In the genomic region with DNA sequence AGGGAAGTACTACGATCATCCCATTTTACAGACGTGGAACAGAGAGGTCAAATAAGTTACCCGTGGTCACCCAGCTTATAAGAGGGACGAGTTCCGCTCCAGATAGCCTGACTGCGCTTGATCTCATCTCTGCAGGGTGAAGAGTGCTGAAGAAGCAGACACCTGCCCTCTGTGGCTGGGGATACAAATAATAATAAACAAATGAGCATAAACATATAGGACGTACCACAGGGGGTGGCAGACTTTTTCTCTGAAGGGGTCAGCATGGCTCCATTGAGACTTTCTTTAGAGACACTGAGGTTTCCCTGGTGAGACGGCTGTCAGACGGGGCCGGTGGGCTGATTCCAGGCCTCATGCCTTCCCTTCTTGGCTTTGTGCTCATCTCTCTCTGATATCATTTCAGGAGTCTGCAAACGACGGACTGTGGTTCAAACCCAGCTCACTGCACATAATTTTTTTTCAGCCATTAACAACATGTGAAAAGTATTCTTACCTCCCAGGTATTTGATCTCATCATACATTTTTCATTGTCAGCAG, we compare ENCODE assay signal across 23 cellular contexts. TPM values are rescaled to one million over a fixed set of nuclear protein-coding genes. Genes with fewer than 3 reads are reported as not detected.
"Had no signal": no experiment of that assay in that cellular context is flagged by ENCODE, and none has a peak within 500 bp of the region (broad histone marks: within the 10 kb centered on the region; RNA-seq: fewer than 3 reads in every experiment).

No MANE protein-coding gene starts in this region.

- H3K36me3 Mint-ChIP-seq: activated naive CD4-positive, alpha-beta T cell treated with anti-CD3 and anti-CD28 coated beads, Interleukin-2, amount 50 U/mL, for 72 hours; activated naive CD8-positive, alpha-beta T cell treated with anti-CD3 and anti-CD28 coated beads, Interleukin-2, amount 10 ng/mL, durations not matched to agents 7 days and 5 days; brain had no signal

- H3K9me3 Mint-ChIP-seq: activated B cell treated with CpG ODN at 0.5 μM for 24 hours; activated naive CD4-positive, alpha-beta T cell treated with anti-CD3 and anti-CD28 coated beads, Interleukin-2, amount 50 U/mL, for 72 hours; activated naive CD8-positive, alpha-beta T cell treated with anti-CD3 and anti-CD28 coated beads, Interleukin-2, amount 10 ng/mL, durations not matched to agents 7 days and 5 days; activated T-cell treated with anti-CD3 and anti-CD28 coated beads, Interleukin-2, amount 50 U/mL, for 4 hours; activated T-helper 17 cell treated with anti-CD3 and anti-CD28 coated beads, Interleukin-2, amount 50 U/mL, for 72 hours; brain had no signal

- H3K27ac Mint-ChIP-seq: activated B cell treated with CpG ODN at 0.5 μM for 24 hours; activated naive CD4-positive, alpha-beta T cell treated with anti-CD3 and anti-CD28 coated beads, Interleukin-2, amount 50 U/mL, for 72 hours; activated naive CD8-positive, alpha-beta T cell treated with anti-CD3 and anti-CD28 coated beads, Interleukin-2, amount 10 ng/mL, durations not matched to agents 7 days and 5 days; activated T-helper 17 cell treated with anti-CD3 and anti-CD28 coated beads, Interleukin-2, amount 50 U/mL, for 72 hours; brain had no signal

- DNase-seq: activated B cell treated with CpG ODN at 0.5 μM for 24 hours; activated CD4-positive, alpha-beta T cell treated with anti-CD3 and anti-CD28 coated beads for 48 hours; activated CD4-positive, alpha-beta T cell treated with anti-CD3 and anti-CD28 coated beads, Interleukin-2, amount 50 U/mL, for 1 hour; activated CD4-positive, alpha-beta T cell treated with anti-CD3 and anti-CD28 coated beads, Interleukin-2, amount 50 U/mL, for 48 hours; activated effector memory CD4-positive, alpha-beta T cell treated with Interleukin-2 at 50 U/mL for 16 hours; activated gamma-delta T cell treated with Interleukin-2 at 50 U/mL for 16 hours; activated naive CD4-positive, alpha-beta T cell treated with Interleukin-2 at 50 U/mL for 16 hours; activated naive CD8-positive, alpha-beta T cell treated with anti-CD3 and anti-CD28 coated beads, Interleukin-2, amount 10 ng/mL, durations not matched to agents 7 days and 5 days; activated T-cell treated with anti-CD3 and anti-CD28 coated beads, Interleukin-2, amount 50 U/mL, for 4 hours; central memory CD4-positive, alpha-beta T cell; cerebellar nuclear complex; colonic mucosa; effector CD8-positive, alpha-beta T cell; esophagus squamous epithelium; foreskin melanocyte; T1000; WERI-Rb-1 had no signal

- H3K4me3 Mint-ChIP-seq: activated B cell treated with CpG ODN at 0.5 μM for 24 hours; activated naive CD8-positive, alpha-beta T cell treated with anti-CD3 and anti-CD28 coated beads, Interleukin-2, amount 10 ng/mL, durations not matched to agents 7 days and 5 days; activated T-cell treated with anti-CD3 and anti-CD28 coated beads, Interleukin-2, amount 50 U/mL, for 4 hours; activated T-helper 17 cell treated with anti-CD3 and anti-CD28 coated beads, Interleukin-2, amount 50 U/mL, for 72 hours; brain had no signal

- H3K27me3 Mint-ChIP-seq: activated B cell treated with CpG ODN at 0.5 μM for 24 hours; activated naive CD8-positive, alpha-beta T cell treated with anti-CD3 and anti-CD28 coated beads, Interleukin-2, amount 10 ng/mL, durations not matched to agents 7 days and 5 days; activated T-helper 17 cell treated with anti-CD3 and anti-CD28 coated beads, Interleukin-2, amount 50 U/mL, for 72 hours had no signal

RNA-seq across cellular contexts. Expression of a gene that starts 47.1 kb away (rescaled TPM):
- total RNA-seq: cardiac muscle cell, endothelial cell of umbilical vein, glomerular endothelial cell had no signal
